27 cellular contexts compared by ENCODE assay signal in genomic region chr9:8564960-8565359, GRCh38.
"Had no signal": no experiment of that assay in that cellular context is flagged by ENCODE, and none has a peak within 500 bp of the region (broad histone marks: within the 10 kb centered on the region; RNA-seq: fewer than 3 reads in every experiment).

No MANE protein-coding gene starts in this region.

- H3K27me3 Mint-ChIP-seq: activated naive CD4-positive, alpha-beta T cell treated with anti-CD3 and anti-CD28 coated beads, Interleukin-2, amount 10 ng/mL, durations not matched to agents 7 days and 5 days; naive B cell; progenitor cell of endocrine pancreas; stimulated activated memory B cell treated with anti-CD40 and anti-IgM and Interleukin-4, amounts not matched to agents 10 μg/mL and 1 μg/mL and 100 μg/mL, for 72 hours had no signal

- H3K4me1 ChIP-seq: gastroesophageal sphincter, sigmoid colon, suprapubic skin, tibial artery had no signal

- H3K36me3 Mint-ChIP-seq: activated naive CD4-positive, alpha-beta T cell treated with anti-CD3 and anti-CD28 coated beads, Interleukin-2, amount 10 ng/mL, durations not matched to agents 7 days and 5 days; naive B cell; stimulated activated memory B cell treated with anti-CD40 and anti-IgM and Interleukin-4, amounts not matched to agents 10 μg/mL and 1 μg/mL and 100 μg/mL, for 72 hours had no signal

- H3K27ac Mint-ChIP-seq: activated naive CD4-positive, alpha-beta T cell treated with anti-CD3 and anti-CD28 coated beads, Interleukin-2, amount 10 ng/mL, durations not matched to agents 7 days and 5 days; activated T-cell treated with anti-CD3 and anti-CD28 coated beads, Interleukin-2, amount 50 U/mL, for 24 hours; nephron progenitor cell; progenitor cell of endocrine pancreas; stimulated activated memory B cell treated with anti-CD40 and anti-IgM and Interleukin-4, amounts not matched to agents 10 μg/mL and 1 μg/mL and 100 μg/mL, for 72 hours had no signal

- H3K36me3 ChIP-seq: gastroesophageal sphincter, neutrophil, ovary, sigmoid colon, suprapubic skin, tibial artery, WERI-Rb-1 had no signal

- H3K4me3 ChIP-seq: gastroesophageal sphincter, ovary, sigmoid colon, suprapubic skin, tibial artery had no signal

- H3K4me1 Mint-ChIP-seq: activated naive CD4-positive, alpha-beta T cell treated with anti-CD3 and anti-CD28 coated beads, Interleukin-2, amount 10 ng/mL, durations not matched to agents 7 days and 5 days; stimulated activated memory B cell treated with anti-CD40 and anti-IgM and Interleukin-4, amounts not matched to agents 10 μg/mL and 1 μg/mL and 100 μg/mL, for 72 hours had no signal

- H3K27ac ChIP-seq: gastroesophageal sphincter, neutrophil, ovary, sigmoid colon, suprapubic skin, tibial artery, WERI-Rb-1 had no signal

- ATAC-seq: activated CD4-positive, CD25-positive, alpha-beta regulatory T cell treated with anti-CD3 and anti-CD28 coated beads, Interleukin-2, amount 50 U/mL, for 24 hours; gastroesophageal sphincter; left colon; stimulated activated memory B cell treated with anti-CD40 and anti-IgM and Interleukin-4, amounts not matched to agents 10 μg/mL and 1 μg/mL and 100 μg/mL, for 72 hours had no signal

- H3K9me3 Mint-ChIP-seq: activated naive CD4-positive, alpha-beta T cell treated with anti-CD3 and anti-CD28 coated beads, Interleukin-2, amount 10 ng/mL, durations not matched to agents 7 days and 5 days; activated T-cell treated with anti-CD3 and anti-CD28 coated beads, Interleukin-2, amount 50 U/mL, for 24 hours; naive B cell; nephron progenitor cell; stimulated activated memory B cell treated with anti-CD40 and anti-IgM and Interleukin-4, amounts not matched to agents 10 μg/mL and 1 μg/mL and 100 μg/mL, for 72 hours had no signal

- H3K4me3 Mint-ChIP-seq: activated naive CD4-positive, alpha-beta T cell treated with anti-CD3 and anti-CD28 coated beads, Interleukin-2, amount 10 ng/mL, durations not matched to agents 7 days and 5 days; activated T-cell treated with anti-CD3 and anti-CD28 coated beads, Interleukin-2, amount 50 U/mL, for 24 hours; nephron progenitor cell; stimulated activated memory B cell treated with anti-CD40 and anti-IgM and Interleukin-4, amounts not matched to agents 10 μg/mL and 1 μg/mL and 100 μg/mL, for 72 hours had no signal

- DNase-seq: activated CD4-positive, alpha-beta T cell treated with anti-CD3 and anti-CD28 coated beads, Interleukin-2, amount 50 U/mL, for 1 hour; activated CD8-positive, alpha-beta memory T cell treated with anti-CD3 and anti-CD28 coated beads for 24 hours; activated gamma-delta T cell; activated naive CD4-positive, alpha-beta T cell treated with anti-CD3 and anti-CD28 coated beads, Interleukin-2, amount 10 ng/mL, durations not matched to agents 7 days and 5 days; activated T-cell treated with anti-CD3 and anti-CD28 coated beads, Interleukin-2, amount 50 U/mL, for 24 hours; amygdala; central memory CD4-positive, alpha-beta T cell; hippocampal formation; kidney; left colon; mammary epithelial cell; naive B cell; nephron progenitor cell; ovary; retina; sigmoid colon; small intestine; stimulated activated CD4-positive, alpha-beta T cell treated with anti-CD3 and anti-CD28 coated beads, Interleukin-4, amount 100 ng/mL, for 24 hours; T-helper 9 cell; tibial artery; WERI-Rb-1 had no signal

- H3K9me3 ChIP-seq: gastroesophageal sphincter, neutrophil, ovary, sigmoid colon, suprapubic skin, tibial artery had no signal

- H3K27me3 ChIP-seq: gastroesophageal sphincter, neutrophil, ovary, sigmoid colon, suprapubic skin, tibial artery had no signal
